ENCODE assay signal across 28 cellular contexts in genomic region chr9:3151672-3152576, GRCh38.
"Had no signal": no experiment of that assay in that cellular context is flagged by ENCODE, and none has a peak within 500 bp of the region (broad histone marks: within the 10 kb centered on the region; RNA-seq: fewer than 3 reads in every experiment).

No MANE protein-coding gene starts in this region.

- H3K4me3 ChIP-seq: left lung, lower lobe of right lung, ovary, prostate gland, sigmoid colon, stomach, testis, thyroid gland, transverse colon, upper lobe of left lung, vagina had no signal

- H3K36me3 ChIP-seq: left lung, lower lobe of right lung, ovary, prostate gland, sigmoid colon, stomach, thyroid gland, transverse colon, upper lobe of left lung, vagina had no signal

- DNase-seq: hypothalamus; immature natural killer cell; kidney; left colon; left lung; lower lobe of right lung; mammary epithelial cell; mesenchymal stem cell; naive B cell; natural killer cell; ovary; retina; right cardiac atrium; sigmoid colon; stimulated activated CD4-positive, alpha-beta T cell treated with anti-CD3 and anti-CD28 coated beads, Interleukin-12 subunit alpha, Interleukin-12 subunit beta, amount 100 ng/mL, for 4 hours; stimulated activated CD4-positive, alpha-beta T cell treated with anti-CD3 and anti-CD28 coated beads, Interleukin-15, amount 100 ng/mL, for 24 hours; stimulated activated CD4-positive, alpha-beta T cell treated with anti-CD3 and anti-CD28 coated beads, Interleukin-2, amount 100 ng/mL, for 24 hours; stimulated activated CD4-positive, alpha-beta T cell treated with anti-CD3 and anti-CD28 coated beads, Interleukin-4, amount 100 ng/mL, for 1 hour; stimulated activated naive B cell treated with anti-CD40 and anti-IgM and Interleukin-4, amounts not matched to agents 10 μg/mL and 1 μg/mL and 100 μg/mL, for 72 hours; stimulated activated naive CD8-positive, alpha-beta T cell treated with anti-CD3 and anti-CD28 coated beads, Interleukin-15, Interleukin-2, amounts not matched to agents 100 U/mL and 50 U/mL, for 24 hours; stomach; testis; thyroid gland; transverse colon; upper lobe of left lung had no signal

- H3K27me3 ChIP-seq: left lung, ovary, sigmoid colon, stomach, testis, thyroid gland, transverse colon, upper lobe of left lung, vagina had no signal

- H3K27ac ChIP-seq: left lung, lower lobe of right lung, ovary, prostate gland, sigmoid colon, stomach, testis, thyroid gland, transverse colon, upper lobe of left lung, vagina had no signal

- H3K36me3 Mint-ChIP-seq: immature natural killer cell; mesothelial cell of epicardium; naive B cell; natural killer cell; stimulated activated naive B cell treated with anti-CD40 and anti-IgM and Interleukin-4, amounts not matched to agents 10 μg/mL and 1 μg/mL and 100 μg/mL, for 72 hours had no signal

- H3K27ac Mint-ChIP-seq: immature natural killer cell; mesothelial cell of epicardium; naive B cell; natural killer cell; stimulated activated naive B cell treated with anti-CD40 and anti-IgM and Interleukin-4, amounts not matched to agents 10 μg/mL and 1 μg/mL and 100 μg/mL, for 72 hours had no signal

- H3K4me1 ChIP-seq: left lung, lower lobe of right lung, prostate gland, sigmoid colon, stomach, testis, thyroid gland, transverse colon, upper lobe of left lung, vagina had no signal

- H3K4me1 Mint-ChIP-seq: immature natural killer cell; naive B cell; natural killer cell; stimulated activated naive B cell treated with anti-CD40 and anti-IgM and Interleukin-4, amounts not matched to agents 10 μg/mL and 1 μg/mL and 100 μg/mL, for 72 hours had no signal

- H3K27me3 Mint-ChIP-seq: naive B cell; stimulated activated naive B cell treated with anti-CD40 and anti-IgM and Interleukin-4, amounts not matched to agents 10 μg/mL and 1 μg/mL and 100 μg/mL, for 72 hours had no signal

- H3K4me3 Mint-ChIP-seq: immature natural killer cell; mesothelial cell of epicardium; naive B cell; natural killer cell; stimulated activated naive B cell treated with anti-CD40 and anti-IgM and Interleukin-4, amounts not matched to agents 10 μg/mL and 1 μg/mL and 100 μg/mL, for 72 hours had no signal

- H3K9me3 ChIP-seq: left lung, lower lobe of right lung, ovary, prostate gland, sigmoid colon, testis, thyroid gland, transverse colon, upper lobe of left lung, vagina had no signal

- H3K9me3 Mint-ChIP-seq: mesothelial cell of epicardium; naive B cell; stimulated activated naive B cell treated with anti-CD40 and anti-IgM and Interleukin-4, amounts not matched to agents 10 μg/mL and 1 μg/mL and 100 μg/mL, for 72 hours had no signal
